ENCODE assay signal across 7 cellular contexts in the genomic region with DNA sequence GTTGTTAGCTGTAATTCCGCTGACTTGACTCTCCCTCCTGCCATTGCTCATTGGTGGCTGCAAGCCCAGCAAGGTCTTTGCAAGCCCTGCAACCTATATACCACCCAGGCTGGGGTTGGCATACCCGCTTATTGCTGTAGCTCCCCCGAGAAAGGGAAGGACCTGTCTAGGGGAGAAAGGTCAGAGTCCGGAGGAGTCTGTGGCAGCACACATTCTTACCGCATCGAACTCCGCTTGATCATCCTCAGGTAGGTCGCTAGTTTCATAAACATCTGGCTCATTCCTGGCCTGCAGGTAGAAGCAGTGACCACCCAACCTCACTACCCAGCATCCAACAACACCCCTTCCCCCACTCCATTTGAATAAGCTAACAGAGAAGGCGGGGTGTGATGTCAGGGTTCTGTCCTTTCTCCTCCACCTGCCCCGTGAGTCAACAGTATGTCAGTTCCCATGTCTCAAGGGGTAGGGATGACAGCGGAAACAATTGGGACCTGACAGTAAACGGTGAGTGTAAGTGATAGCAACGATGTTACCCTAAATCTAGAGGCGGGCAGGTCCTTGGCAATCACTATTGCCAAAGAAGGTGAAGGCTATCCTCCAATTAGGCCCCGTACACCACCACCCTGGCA. TPM values are rescaled to one million over a fixed set of nuclear protein-coding genes. Genes with fewer than 3 reads are reported as not detected.
DNase-seq lines count a peak whose midpoint lies in the region; ATAC-seq and TF ChIP-seq lines count a peak whose summit lies in the region.

No MANE protein-coding gene starts in this region.

- H2AFZ ChIP-seq in fibroblast of lung (ENCODE audit: low read length): no peak overlapping the region

- TF ChIP-seq CTCF in GM12875 (IDR thresholded peaks at IDR 0.05; ENCODE audit: borderline replicate concordance, insufficient read depth, low read depth, low read length) (no peak), Peyer's patch (IDR thresholded peaks at IDR 0.05) (no peak), fibroblast of lung (conservative IDR thresholded peaks at IDR 0.05 in 1 of 2, IDR thresholded peaks at IDR 0.05 in 1 of 2; ENCODE audit: low read depth in 1 of 2, low read length in 2 of 2) (no peak), sigmoid colon (IDR thresholded peaks at IDR 0.05) (no peak)

- H3K9me3 ChIP-seq in Peyer's patch (no peaks in the 10 kb centered on the region), fibroblast of lung (ENCODE audit: control insufficient read depth, insufficient read depth, low read depth, low read length) (no peaks in the 10 kb centered on the region), sigmoid colon (no peaks in the 10 kb centered on the region)

- peak overlapping the region; percentile 90 for H3K9ac ChIP-seq in fibroblast of lung (ENCODE audit: insufficient read depth, low read length)

- peaks cover 28% of the 10 kb centered on the region for H3K79me2 ChIP-seq in fibroblast of lung (ENCODE audit: control insufficient read depth, insufficient read depth, low read length)

- no peaks in the 10 kb centered on the region for H4K20me1 ChIP-seq in fibroblast of lung (ENCODE audit: control insufficient read depth, extremely low read depth, insufficient read depth, low read length)

- H3K4me2 ChIP-seq in fibroblast of lung (ENCODE audit: extremely low read depth, insufficient read depth, low read length): peak overlapping the region; percentile 96

- H3K36me3 ChIP-seq in Peyer's patch (no peaks in the 10 kb centered on the region), fibroblast of lung (ENCODE audit: control insufficient read depth, insufficient read depth, low read length) (peaks cover 1% of the 10 kb centered on the region), sigmoid colon (peaks cover 0 to 15% (median 3%) of the 10 kb centered on the region in 4 donors)

- H3K27ac ChIP-seq in Peyer's patch: peak overlapping the region in 3 of 4 donors; percentile 85 to 96 (median 91)
- peak overlapping the region; percentile 82 for H3K27ac ChIP-seq in fibroblast of lung (ENCODE audit: insufficient read depth, low read length)
- peak overlapping the region; percentile 92 to 97 (median 96) for H3K27ac ChIP-seq in sigmoid colon

- H3K4me3 ChIP-seq in GM12875 (ENCODE audit: low read depth, low read length): peak overlapping the region; percentile 90
- H3K4me3 ChIP-seq in Peyer's patch: peak overlapping the region; percentile 69 to 99 (median 86)
- peak overlapping the region; percentile 78 to 96 (median 88) for H3K4me3 ChIP-seq in fibroblast of lung (replicated peaks in 1 of 4; ENCODE audit: control extremely low read depth in 1 of 4, insufficient read depth in 1 of 4, low read depth in 3 of 4, low read length in 4 of 4)
- peak overlapping the region; percentile 88 to 99 (median 98) for H3K4me3 ChIP-seq in sigmoid colon

- WGBS in sigmoid colon, 2 donors: 55 to 70% methylated on average over 15 of the region's 15 CpGs

- no peak for ATAC-seq in HG02840 (IDR thresholded peaks at IDR 0.05; ENCODE audit: low FRiP score, unreplicated experiment)

- H3K27me3 ChIP-seq in Peyer's patch (no peaks in the 10 kb centered on the region), fibroblast of lung (ENCODE audit: control insufficient read depth, insufficient read depth, low read length) (peaks cover 7% of the 10 kb centered on the region), sigmoid colon (peaks cover 5 to 22% (median 22%) of the 10 kb centered on the region in 3 donors)

- peaks cover 0 to 27% (median 3%) of the 10 kb centered on the region in 4 donors for H3K4me1 ChIP-seq in Peyer's patch
- peaks cover 7% of the 10 kb centered on the region for H3K4me1 ChIP-seq in fibroblast of lung (ENCODE audit: control insufficient read depth, extremely low read depth, insufficient read depth, low read length)
- peaks cover 0 to 48% (median 34%) of the 10 kb centered on the region in 4 donors for H3K4me1 ChIP-seq in sigmoid colon

- TF ChIP-seq POLR2A in Peyer's patch (IDR thresholded peaks at IDR 0.05) (no peak), sigmoid colon (IDR thresholded peaks at IDR 0.05) (no peak)

- DNase-seq in Peyer's patch (peak in 2 of 3 donors; percentile 63 to 65), fibroblast of lung (ENCODE audit: low read depth in 2 of 2) (no peak), sigmoid colon (no peak), mucosa of gallbladder (ENCODE audit: low spot score) (no peak)
- DNase-seq in stimulated activated CD4-positive, alpha-beta T cell treated with anti-CD3 and anti-CD28 coated beads, Interleukin-2, amount 100 ng/mL, for 24 hours: no peak

- no peak for TF ChIP-seq EP300 in sigmoid colon (IDR thresholded peaks at IDR 0.05)

- intact Hi-C loops in sigmoid colon (cut with DNase I): loop anchor here (2.0 to 5.0 kb wide), 4 partner anchors 25 to 147 kb away; partner anchors contain the start of gene DDIT3

RNA-seq across cellular contexts. Expression of gene DCTN2, which starts 1.1 kb away (rescaled TPM):
- 100 to 1,000 TPM; 161 to 326 (median 229) TPM for total RNA-seq in Peyer's patch
- 101 and 108 TPM in 2 replicates for total RNA-seq in fibroblast of lung
- 211 and 229 TPM in 2 replicates for polyA plus RNA-seq in fibroblast of lung
- polyA plus RNA-seq in fibroblast of lung (2012): 160 and 172 TPM in 2 replicates
- polyA minus RNA-seq in fibroblast of lung (ENCODE audit: low replicate concordance): 97.2 and 166 TPM in 2 replicates
- total RNA-seq in sigmoid colon: 100 to 1,000 TPM; 118 to 194 (median 141) TPM
- 100 to 1,000 TPM; 141 to 204 (median 172) TPM for polyA plus RNA-seq in sigmoid colon
- 135 TPM for total RNA-seq in mucosa of gallbladder

RNA-seq across cellular contexts. Expression of gene KIF5A, which starts 3.9 kb away (rescaled TPM):
- total RNA-seq in Peyer's patch: 1 to 10 TPM in 2 of 4 donors, under 1 TPM in 2; 0.35 to 2.5 (median 1.4) TPM
- 0.51 and 1.3 TPM in 2 replicates for total RNA-seq in fibroblast of lung
- polyA plus RNA-seq in fibroblast of lung: 0.53 and 0.89 TPM in 2 replicates
- 0.37 and 0.76 TPM in 2 replicates for polyA plus RNA-seq in fibroblast of lung (2012)
- polyA minus RNA-seq in fibroblast of lung (ENCODE audit: low replicate concordance): 0.19 and 3.7 TPM in 2 replicates
- 1 to 10 TPM; 3.6 to 8.9 (median 6.9) TPM for total RNA-seq in sigmoid colon
- polyA plus RNA-seq in sigmoid colon: 1 to 10 TPM in 1 of 3 donors, under 1 TPM in 2; under 0.01 to 3.5 (median 0.46) TPM
- total RNA-seq in mucosa of gallbladder: 0.81 TPM

RNA-seq across cellular contexts. Expression of gene MBD6, which starts 23.3 kb away (rescaled TPM):
- total RNA-seq in Peyer's patch (100 to 1,000 TPM in 1 of 4 donors, 10 to 100 TPM in 3; 38.0 to 144 (median 71.5) TPM), fibroblast of lung (5.1 and 7.1 TPM in 2 replicates), sigmoid colon (10 to 100 TPM; 13.5 to 23.5 (median 16.0) TPM), mucosa of gallbladder (115 TPM)
- polyA plus RNA-seq in fibroblast of lung (3.0 and 3.1 TPM in 2 replicates), sigmoid colon (10 to 100 TPM; 16.2 to 52.8 (median 17.1) TPM)
- 19.3 and 19.4 TPM in 2 replicates for polyA plus RNA-seq in fibroblast of lung (2012)
- 16.7 and 22.9 TPM in 2 replicates for polyA minus RNA-seq in fibroblast of lung (ENCODE audit: low replicate concordance)

RNA-seq across cellular contexts. Expression of gene DDIT3, which starts 25.6 kb away (rescaled TPM):
- total RNA-seq in Peyer's patch: 10 to 100 TPM in 3 of 4 donors, 1 to 10 TPM in 1; 9.1 to 44.6 (median 24.0) TPM
- total RNA-seq in fibroblast of lung: 249 and 265 TPM in 2 replicates
- 32.5 and 57.8 TPM in 2 replicates for polyA plus RNA-seq in fibroblast of lung
- polyA plus RNA-seq in fibroblast of lung (2012): 28.2 and 52.6 TPM in 2 replicates
- 7.6 and 13.9 TPM in 2 replicates for polyA minus RNA-seq in fibroblast of lung (ENCODE audit: low replicate concordance)
- 10 to 100 TPM; 30.7 to 48.5 (median 40.7) TPM for total RNA-seq in sigmoid colon
- 10 to 100 TPM; 42.3 to 52.9 (median 46.7) TPM for polyA plus RNA-seq in sigmoid colon
- total RNA-seq in mucosa of gallbladder: 24.6 TPM

RNA-seq across cellular contexts. Expression of gene PIP4K2C, which starts 45.1 kb away (rescaled TPM):
- total RNA-seq in Peyer's patch: 10 to 100 TPM in 3 of 4 donors, 1 to 10 TPM in 1; 9.1 to 52.6 (median 37.9) TPM
- total RNA-seq in fibroblast of lung: 9.0 and 11.9 TPM in 2 replicates
- 24.3 and 25.2 TPM in 2 replicates for polyA plus RNA-seq in fibroblast of lung
- 14.0 and 14.1 TPM in 2 replicates for polyA plus RNA-seq in fibroblast of lung (2012)
- 17.0 and 21.8 TPM in 2 replicates for polyA minus RNA-seq in fibroblast of lung (ENCODE audit: low replicate concordance)
- total RNA-seq in sigmoid colon: 10 to 100 TPM; 13.3 to 22.8 (median 18.4) TPM
- polyA plus RNA-seq in sigmoid colon: 10 to 100 TPM; 21.0 to 30.5 (median 28.6) TPM
- 36.1 TPM for total RNA-seq in mucosa of gallbladder

Comparison
In these comparisons a context has a peak if more than half of its experiments do, and no peak if none do; other contexts are left out.
1. DNase-seq: peak in Peyer's patch (2 of 3); none in fibroblast of lung (0 of 2), sigmoid colon (single experiment), mucosa of gallbladder (single experiment) and stimulated activated CD4-positive, alpha-beta T cell treated with anti-CD3 and anti-CD28 coated beads, Interleukin-2, amount 100 ng/mL, for 24 hours (0 of 2).
2. Peak in every context shown above with its lines, with median percentiles within 50 percentile points of each other: H3K4me3 ChIP-seq and H3K27ac ChIP-seq.